12 cellular contexts compared by ENCODE assay signal in genomic region chr7:92797693-92798092, GRCh38. TPM values are rescaled to one million over a fixed set of nuclear protein-coding genes. Genes with fewer than 3 reads are reported as not detected.
DNase-seq lines count a peak whose midpoint lies in the region; ATAC-seq, FAIRE-seq and TF ChIP-seq lines count a peak whose summit lies in the region.
"Had no signal": no experiment of that assay in that cellular context is flagged by ENCODE, and none has a peak within 500 bp of the region (broad histone marks: within the 10 kb centered on the region; RNA-seq: fewer than 3 reads in every experiment).

No MANE protein-coding gene starts in this region.

- peaks cover 87% of the 10 kb centered on the region for H3K79me2 ChIP-seq in K562 (ENCODE audit: control insufficient read depth, insufficient read depth, low read length)
- H3K79me2 ChIP-seq in osteoblast (ENCODE audit: insufficient read depth, low read length), result peaks cover 96% of the 10 kb centered on the region

- TF ChIP-seq POLR2A in K562 (conservative IDR thresholded peaks at IDR 0.05), result no peak

- in situ Hi-C loops in K562 (cut with MboI), result no loop called here

- H3K4me3 ChIP-seq in K562 (no peak overlapping the region), osteoblast (ENCODE audit: insufficient read depth, low read length) (no peak overlapping the region)

- no peak for FAIRE-seq in K562 (lab: Jason Lieb, UNC)

- H3K27me3 ChIP-seq in K562 (ENCODE audit: control insufficient read depth in 2 of 2, insufficient read depth in 2 of 2, low read length in 2 of 2) (no peaks in the 10 kb centered on the region), osteoblast (ENCODE audit: insufficient read depth, low read length) (no peaks in the 10 kb centered on the region)

- TF ChIP-seq CTCF in K562 (IDR thresholded peaks at IDR 0.05 in 2 of 3, conservative IDR thresholded peaks at IDR 0.05 in 1 of 3; ENCODE audit: insufficient read depth in 2 of 3, low read depth in 1 of 3, low read length in 3 of 3) (no peak), osteoblast (IDR thresholded peaks at IDR 0.05; ENCODE audit: extremely low read depth, low read depth, low read length) (no peak), mesothelial cell of epicardium (IDR thresholded peaks at IDR 0.05; ENCODE audit: unreplicated experiment) (no peak)

- peak; percentile 48 for ATAC-seq in HG03378 (IDR thresholded peaks at IDR 0.05; ENCODE audit: unreplicated experiment)
- ATAC-seq in K562, result peak; percentile 68

- intact Hi-C loops in K562 (cut with micrococcal nuclease), result no loop called here

- no peak overlapping the region for H3K27ac Mint-ChIP-seq in mesothelial cell of epicardium

- no TSS peak for BruUV-seq in K562 (replicated peaks; lab: Mats Ljungman, UMichigan)

- H3K27ac ChIP-seq in K562 (ENCODE audit: extremely low read depth, low read depth, low read length) (no peak overlapping the region), osteoblast (ENCODE audit: low read depth, low read length) (peak overlapping the region; percentile 35)
- H3K27ac ChIP-seq: 22Rv1 had no signal

- H3K9me1 ChIP-seq in K562 (ENCODE audit: control insufficient read depth, insufficient read depth, low read length), result no peaks in the 10 kb centered on the region

- no peaks in the 10 kb centered on the region; the same call in 2 of the 3 replicates for H3K36me3 ChIP-seq in K562 (ENCODE audit: control insufficient read depth, insufficient read depth, low read length)
- no peaks in the 10 kb centered on the region for H3K36me3 ChIP-seq in osteoblast (ENCODE audit: insufficient read depth, low read length)

- TF ChIP-seq RAD21 in K562 (CRISPR knock-in tag; conservative IDR thresholded peaks at IDR 0.05 in 1 of 2, IDR thresholded peaks at IDR 0.05 in 1 of 2), result no peak

- H4K20me1 ChIP-seq in K562 (replicated peaks; ENCODE audit: control insufficient read depth, insufficient read depth, low read length) (no peaks in the 10 kb centered on the region; the same call in 1 of the 2 replicates), osteoblast (ENCODE audit: insufficient read depth, low read length) (peaks cover 3% of the 10 kb centered on the region)

- 44% methylated on average over 4 of the region's 4 CpGs for WGBS in K562 (ENCODE audit: insufficient coverage, low coverage, missing lambda C conversion rate)

- H3K9me3 Mint-ChIP-seq in mesothelial cell of epicardium, result no peaks in the 10 kb centered on the region

- POLR2A ChIA-PET in K562 (lab: Yijun Ruan, JAX), result no interaction called here

- H2AFZ ChIP-seq in K562 (ENCODE audit: low read depth, low read length) (no peak overlapping the region), osteoblast (ENCODE audit: low read length) (no peak overlapping the region)

- H3K4me1 ChIP-seq in K562 (replicated peaks in 1 of 2; ENCODE audit: control insufficient read depth in 2 of 2, insufficient read depth in 2 of 2, low read length in 2 of 2) (peaks cover 0 to 16% of the 10 kb centered on the region in 2 experiments; a peak in 3 of 5 replicates), osteoblast (ENCODE audit: insufficient read depth, low read length) (peaks cover 42% of the 10 kb centered on the region)

- TF ChIP-seq EP300 in K562 (IDR thresholded peaks at IDR 0.05; ENCODE audit: low read length), result no peak

- H3K27me3 Mint-ChIP-seq in mesothelial cell of epicardium (ENCODE audit: low read depth), result no peaks in the 10 kb centered on the region

- DNase-seq in DMS 273 (lab: John Stamatoyannopoulos, UW; ENCODE audit: unreplicated experiment) (peak; percentile 64), DMS 273 treated with DMSO at 0.1 percent for 48 hours (lab: John Stamatoyannopoulos, UW) (no peak), K562 (ENCODE audit: extremely low read depth in 1 of 4, low spot score in 3 of 4) (no peak), osteoblast (ENCODE audit: insufficient read length, low spot score, missing footprints) (no peak), OCI-M2 (lab: John Stamatoyannopoulos, UW; ENCODE audit: unreplicated experiment) (no peak), mesothelial cell of epicardium (ENCODE audit: low spot score in 2 of 2, unreplicated experiment in 2 of 2) (no peak), iPS-NIHi11 (ENCODE audit: low spot score) (no peak)
- DNase-seq: cerebellar nuclear complex, islet precursor cell, NCI-H2029 had no signal

- no peak overlapping the region for H3K9ac ChIP-seq in K562 (ENCODE audit: insufficient read depth in 1 of 2, low read depth in 2 of 2, low read length in 2 of 2)

- peaks cover 30% of the 10 kb centered on the region for H3K4me1 Mint-ChIP-seq in mesothelial cell of epicardium

- H3K9me3 ChIP-seq in K562 (replicated peaks; ENCODE audit: control insufficient read depth, insufficient read depth, low read depth, low read length) (no peaks in the 10 kb centered on the region), osteoblast (ENCODE audit: low read depth, low read length) (no peaks in the 10 kb centered on the region)

- CTCF ChIA-PET in K562 (lab: Yijun Ruan, JAX; ENCODE audit: low intra/inter-chr PET ratio), result no interaction called here

- H3K4me3 Mint-ChIP-seq in mesothelial cell of epicardium, result no peak overlapping the region

- H3K4me2 ChIP-seq in K562 (ENCODE audit: insufficient read depth, low read length) (no peak overlapping the region), osteoblast (ENCODE audit: insufficient read depth, low read length) (no peak overlapping the region)

- peaks cover 5% of the 10 kb centered on the region for H3K36me3 Mint-ChIP-seq in mesothelial cell of epicardium

TF ChIP-seq in K562, 482 proteins besides CTCF, POLR2A, EP300 and RAD21:
- TF ChIP-seq ZNF449 (CRISPR knock-in tag; IDR thresholded peaks at IDR 0.05), result no peak
- peak; percentile 37; the same call in 1 of the 2 replicates for TF ChIP-seq ZNF316 (IDR thresholded peaks at IDR 0.05)
- no peak for TF ChIP-seq HNRNPH1 (optimal IDR thresholded peaks at IDR 0.05; ENCODE audit: low read depth, low read length)
- peak; percentile 28; the same call in 1 of the 2 replicates for TF ChIP-seq ATF3 (IDR thresholded peaks at IDR 0.05)
- TF ChIP-seq ATF3 (CRISPR knock-in tag; conservative IDR thresholded peaks at IDR 0.05), result no peak

RNA-seq across cellular contexts. Expression of gene CDK6, which starts 38.7 kb away (rescaled TPM):
- 85.3 and 114 TPM in 2 replicates for total RNA-seq in K562 (2011; cell fraction: chromatin; rRNA removed; ENCODE audit: low replicate concordance)
- 56.5 and 61.6 TPM in 2 replicates for total RNA-seq in K562 (2011; cell fraction: nucleolus; rRNA removed)
- total RNA-seq in K562 (2011; cell fraction: nucleoplasm; rRNA removed), result 58.1 and 77.3 TPM in 2 replicates
- 90.8 and 91.6 TPM in 2 replicates for total RNA-seq in K562 (2014; rRNA removed)
- total RNA-seq in K562 (2014; rRNA removed; fragmentation: Illumina TruSeq; extraction: Trizol), result 77.8 and 81.9 TPM in 2 replicates
- total RNA-seq in K562 (2015; rRNA removed; fragmentation: Illumina TruSeq; extraction: Trizol), result 62.2 and 63.9 TPM in 2 replicates
- 97.9 and 109 TPM in 2 replicates for total RNA-seq in K562 (2021)
- polyA plus RNA-seq in K562 (2011; rRNA removed), result 37.2 and 39.0 TPM in 2 replicates
- 26.0 and 31.7 TPM in 2 replicates for polyA plus RNA-seq in K562 (2011; cell fraction: cytosol; rRNA removed)
- polyA plus RNA-seq in K562 (2011; cell fraction: nucleus; rRNA removed), result 39.8 and 46.6 TPM in 2 replicates
- polyA plus RNA-seq in K562 (2012), result 14.5 and 19.6 TPM in 2 replicates
- 37.1 and 44.4 TPM in 2 replicates for polyA plus RNA-seq in K562 (2014; fragmentation: Illumina TruSeq; extraction: Trizol)
- polyA plus RNA-seq in K562 (2014; fragmentation: Nextera tagmentation; extraction: Ambion mirVana), result 10 to 100 TPM in 1 of 2 experiments, 1 to 10 TPM in 1; 7.6 to 15.0 TPM
- polyA plus RNA-seq in K562 (2014; rRNA removed), result 24.5 and 27.3 TPM in 2 replicates
- 108 and 112 TPM in 2 replicates for polyA minus RNA-seq in K562 (2011; rRNA and poly(A)+ RNA removed)
- 119 and 123 TPM in 2 replicates for polyA minus RNA-seq in K562 (2011; cell fraction: cytosol; rRNA and poly(A)+ RNA removed)
- 84.6 and 94.7 TPM in 2 replicates for polyA minus RNA-seq in K562 (2011; cell fraction: nucleus; rRNA and poly(A)+ RNA removed)
- total RNA-seq in osteoblast, result 40.4 and 45.6 TPM in 2 replicates
- total RNA-seq in mesothelial cell of epicardium, result 136 to 138 TPM (median 138 TPM) in 3 replicates
